In the genomic region with DNA sequence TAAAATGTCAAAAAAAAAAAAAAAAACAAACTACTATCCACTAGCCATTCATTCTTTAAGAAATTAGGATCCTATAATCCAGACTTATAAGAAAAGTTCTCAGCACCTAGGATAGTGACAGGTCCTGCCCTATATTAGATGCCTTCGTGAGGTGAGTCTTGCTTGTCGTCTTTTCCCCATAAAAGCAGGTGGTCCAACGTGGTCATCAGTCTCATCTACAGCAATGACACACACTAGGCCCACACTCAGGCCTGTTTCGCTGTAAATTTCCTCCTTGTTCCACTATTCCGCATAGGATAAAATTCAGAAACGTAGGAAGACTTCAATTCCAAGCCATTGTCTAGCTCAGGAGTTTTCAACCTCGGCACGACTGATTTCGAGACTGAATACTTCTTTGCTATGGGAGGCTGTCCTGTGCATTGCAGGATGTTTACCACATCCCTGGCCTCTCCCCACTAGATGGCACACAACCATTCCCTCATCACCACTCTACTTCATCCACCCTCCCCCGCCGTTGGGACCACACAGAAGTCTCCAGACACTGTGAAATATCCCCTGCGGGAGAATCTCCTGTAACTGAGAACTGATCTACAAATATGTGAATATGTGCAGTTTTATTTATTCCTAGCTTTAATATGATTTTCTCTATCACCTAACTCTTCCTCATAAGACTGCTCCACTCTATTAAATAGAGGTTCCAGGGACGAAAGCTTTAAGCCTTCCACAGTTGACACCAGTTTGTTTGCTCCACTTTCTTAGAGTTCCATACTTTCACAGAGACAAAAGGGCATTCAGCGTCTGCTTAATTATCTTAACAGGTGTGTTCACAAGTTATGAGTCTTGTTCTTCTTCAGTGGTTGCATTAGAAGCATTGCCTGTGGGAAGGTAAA, we compare ENCODE assay signal across 8 cellular contexts.
DNase-seq lines count a peak whose midpoint lies in the region; ATAC-seq and TF ChIP-seq lines count a peak whose summit lies in the region.

No MANE protein-coding gene starts in this region.

- H3K4me3 ChIP-seq in AG10803 (ENCODE audit: low read length) (no peak overlapping the region), HEK293 (ENCODE audit: low read depth, low read length) (no peak overlapping the region), NT2/D1 (ENCODE audit: insufficient read length, low read depth) (no peak overlapping the region), fibroblast of the aortic adventitia (ENCODE audit: low read depth, low read length) (no peak overlapping the region)

- peak; percentile 11 for DNase-seq in AG10803 (ENCODE audit: low read depth)
- peak; percentile 68 for DNase-seq in NT2/D1 (ENCODE audit: low read depth, low spot score)
- DNase-seq in fibroblast of the aortic adventitia (ENCODE audit: low read depth): peak; percentile 59
- DNase-seq in putamen (ENCODE audit: low spot score): peak; percentile 30
- no peak for DNase-seq in activated T-cell treated with anti-CD3 and anti-CD28 coated beads, Interleukin-2, amount 50 U/mL, for 1 hour
- no peak for DNase-seq in GOT3 (lab: John Stamatoyannopoulos, UW)

- no peak for ATAC-seq in HG02884 (IDR thresholded peaks at IDR 0.05; ENCODE audit: unreplicated experiment)

- no peak overlapping the region for H3K9ac ChIP-seq in NT2/D1 (ENCODE audit: insufficient read length, low read depth)

- H3K27ac ChIP-seq in HEK293 (ENCODE audit: extremely low read depth, low read depth, low read length): no peak overlapping the region

- POLR2A ChIA-PET in HEK293 (lab: Yijun Ruan, JAX): no interaction called here

- no peaks in the 10 kb centered on the region for H3K4me1 ChIP-seq in HEK293 (ENCODE audit: control insufficient read depth, insufficient read depth, low read length)
- H3K4me1 ChIP-seq in NT2/D1 (ENCODE audit: insufficient read depth, insufficient read length): no peaks in the 10 kb centered on the region

- CTCF ChIA-PET in HEK293 (lab: Yijun Ruan, JAX): interaction anchor here (0.5 to 3.9 kb wide), 23 partner anchors 9 to 1607 kb away, joined by 3 to 32 read pairs (median 4); no protein-coding TSS in a partner anchor

- TF ChIP-seq CTCF in AG10803 (conservative IDR thresholded peaks at IDR 0.05; ENCODE audit: low read length): peak; percentile 54
- TF ChIP-seq CTCF in HEK293 (tag by site-specific recombination; IDR thresholded peaks at IDR 0.05): no peak
- TF ChIP-seq CTCF in fibroblast of the aortic adventitia (IDR thresholded peaks at IDR 0.05; ENCODE audit: insufficient read depth, low read length): peak; percentile 67

- no peaks in the 10 kb centered on the region for H3K9me3 ChIP-seq in HEK293 (ENCODE audit: control insufficient read depth, insufficient read depth, low read depth, low read length)
- no peaks in the 10 kb centered on the region for H3K9me3 ChIP-seq in NT2/D1 (ENCODE audit: insufficient read depth, low read length)

- no peaks in the 10 kb centered on the region for H3K27me3 ChIP-seq in NT2/D1 (ENCODE audit: insufficient read depth, insufficient read length)

- no peaks in the 10 kb centered on the region for H3K36me3 ChIP-seq in HEK293 (ENCODE audit: control insufficient read depth in 2 of 2, insufficient read depth in 1 of 2, low read length in 2 of 2)
- no peaks in the 10 kb centered on the region for H3K36me3 ChIP-seq in NT2/D1 (ENCODE audit: insufficient read depth, insufficient read length, low read length)

TF ChIP-seq in HEK293, 187 proteins besides CTCF, POLR2A, EP300 and RAD21:
- no peak for TF ChIP-seq ZBTB17 (tag by site-specific recombination; IDR thresholded peaks at IDR 0.05)
- TF ChIP-seq ZNF654 (tag by site-specific recombination; IDR thresholded peaks at IDR 0.05; ENCODE audit: low read depth): peak; percentile 23; the same call in 1 of the 2 replicates

Comparison
In these comparisons a context has a peak if more than half of its experiments do, and no peak if none do; other contexts are left out.
1. DNase-seq: peak in AG10803 (single experiment), NT2/D1 (single experiment), fibroblast of the aortic adventitia (single experiment) and putamen (single experiment); none in activated T-cell treated with anti-CD3 and anti-CD28 coated beads, Interleukin-2, amount 50 U/mL, for 1 hour (single experiment) and GOT3 (single experiment).